Comparison of ENCODE assay signal across 8 cellular contexts in the genomic region with DNA sequence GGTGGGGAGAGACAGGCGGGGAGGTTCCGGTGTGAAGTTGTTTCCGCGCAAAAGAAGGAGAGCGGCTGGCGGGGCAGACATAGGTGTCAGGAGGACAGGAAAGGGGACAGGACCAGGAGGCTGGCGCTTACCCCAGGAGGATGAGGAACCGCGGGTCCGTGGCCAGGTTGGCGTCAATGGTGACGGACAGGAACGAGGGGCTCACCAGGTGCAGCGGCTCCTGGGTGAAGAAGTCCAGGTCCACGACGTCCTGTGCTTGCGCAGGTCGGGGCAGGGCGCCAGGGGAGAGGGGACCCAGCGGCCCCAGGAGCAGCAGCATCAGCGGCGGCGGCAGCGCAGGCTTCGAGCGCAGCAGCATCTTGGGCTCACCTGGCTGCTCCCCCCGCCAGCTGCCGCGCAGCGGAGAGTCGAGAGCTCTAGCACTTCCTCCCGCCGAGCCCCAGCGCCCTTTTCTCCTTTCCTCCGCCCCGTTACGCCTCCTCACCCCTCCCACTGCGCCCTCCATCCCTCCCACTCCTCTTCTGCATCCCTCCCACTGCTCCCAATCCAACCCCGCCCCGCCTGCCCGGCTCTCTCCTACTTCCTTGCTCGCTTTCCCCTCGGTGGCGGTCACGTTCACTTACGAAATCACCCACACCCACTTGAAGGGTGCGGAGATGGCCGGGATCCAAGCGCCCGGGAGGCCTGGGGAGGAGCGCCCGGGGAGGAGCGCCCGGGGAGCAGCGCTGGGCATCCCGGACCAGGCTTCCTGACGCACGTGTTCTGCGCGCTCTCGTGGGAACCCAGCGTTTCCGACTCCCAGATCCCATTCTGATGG. TPM values are rescaled to one million over a fixed set of nuclear protein-coding genes. Genes with fewer than 3 reads are reported as not detected.
DNase-seq lines count a peak whose midpoint lies in the region; ATAC-seq and TF ChIP-seq lines count a peak whose summit lies in the region.

HPSE (minus strand) TSS at position 424 of the 817 bp plus-strand sequence; CDS start at position 358, 66 bp downstream.

- peak within 1 kb of the TSS; percentile 100 for H3K4me2 ChIP-seq in mammary epithelial cell (ENCODE audit: insufficient read depth, low read depth, low read length)

- in situ Hi-C loops in mammary epithelial cell (cut with MboI; ENCODE audit: low sequenced_read_pairs in 2 of 2) = no loop called here

- intact Hi-C loops in mammary epithelial cell (cut with micrococcal nuclease) = no loop called here

- H3K27ac ChIP-seq in WERI-Rb-1 (no peak within 1 kb of the TSS), mammary epithelial cell (ENCODE audit: insufficient read depth, low read depth, low read length) (peak within 1 kb of the TSS; percentile 23)

- H3K4me1 ChIP-seq in mammary epithelial cell (ENCODE audit: insufficient read depth, low read length) = peaks cover 13% of the 10 kb centered on the region

- no peak for TF ChIP-seq POLR2A in GM18505 (IDR thresholded peaks at IDR 0.05; ENCODE audit: borderline replicate concordance, extremely low read depth, insufficient read depth, insufficient read length)

- H2AFZ ChIP-seq in mammary epithelial cell (ENCODE audit: low read depth, low read length) = peak within 1 kb of the TSS; percentile 99

- no peaks in the 10 kb centered on the region for H4K20me1 ChIP-seq in mammary epithelial cell (ENCODE audit: insufficient read depth, low read length)

- H3K9me3 ChIP-seq in WERI-Rb-1 (ENCODE audit: severe bottlenecking) (peaks cover 5% of the 10 kb centered on the region), mammary epithelial cell (replicated peaks; ENCODE audit: insufficient read depth, low read length) (no peaks in the 10 kb centered on the region)

- dilution Hi-C loops in mammary epithelial cell (cut with HindIII; ENCODE audit: low sequenced_read_pairs) = no loop called here

- H3K36me3 ChIP-seq in WERI-Rb-1 (no peaks in the 10 kb centered on the region), mammary epithelial cell (ENCODE audit: insufficient read depth, low read length) (no peaks in the 10 kb centered on the region), kidney epithelial cell (ENCODE audit: control insufficient read depth, insufficient read depth, low read length) (no peaks in the 10 kb centered on the region)

- DNase-seq in NCI-H2081 (lab: John Stamatoyannopoulos, UW) (peak; percentile 83 to 89), WERI-Rb-1 (peak; percentile 88), mammary epithelial cell (peak; percentile 87), kidney epithelial cell (ENCODE audit: low read depth) (peak; percentile 34), middle frontal gyrus (ENCODE audit: extremely low spot score, low spot score) (no peak)
- peak; percentile 13 to 29 for DNase-seq in stimulated activated CD4-positive, alpha-beta T cell treated with anti-CD3 and anti-CD28 coated beads, Interleukin-1b, Interleukin-23, amount 100 ng/mL, for 1 hour (ENCODE audit: low read depth in 2 of 2)

- BruUV-seq in mammary epithelial cell (replicated peaks; lab: Mats Ljungman, UMichigan) = no TSS peak

- H3K27me3 ChIP-seq in WERI-Rb-1 (ENCODE audit: insufficient read depth, low read depth, severe bottlenecking) (no peaks in the 10 kb centered on the region), mammary epithelial cell (ENCODE audit: insufficient read depth, low read length) (no peaks in the 10 kb centered on the region), kidney epithelial cell (ENCODE audit: control insufficient read depth, insufficient read depth, low read length) (no peaks in the 10 kb centered on the region)

- H3K79me2 ChIP-seq in mammary epithelial cell (ENCODE audit: insufficient read depth, low read length) = no peaks in the 10 kb centered on the region

- 6% methylated on average over 29 of the region's 63 CpGs for WGBS in mammary epithelial cell (ENCODE audit: low coverage, missing lambda C conversion rate)

- H3K9ac ChIP-seq in mammary epithelial cell (ENCODE audit: insufficient read depth, low read length) = peak within 1 kb of the TSS; percentile 44

- CTCF ChIA-PET in mammary epithelial cell (lab: Charles Lee; ENCODE audit: low non-redundant PET) = no interaction called here

- ATAC-seq in GM18505 (IDR thresholded peaks at IDR 0.05; ENCODE audit: unreplicated experiment) = peak; percentile 82
- peak; percentile 86 for ATAC-seq in HG02973 (IDR thresholded peaks at IDR 0.05; ENCODE audit: unreplicated experiment)

- no peak for TF ChIP-seq CTCF in WERI-Rb-1 (IDR thresholded peaks at IDR 0.05; ENCODE audit: low read depth, low read length)
- TF ChIP-seq CTCF in mammary epithelial cell (conservative IDR thresholded peaks at IDR 0.05 in 1 of 2, IDR thresholded peaks at IDR 0.05 in 1 of 2; ENCODE audit: extremely low read depth in 1 of 2, insufficient read depth in 1 of 2, low read depth in 1 of 2, low read length in 2 of 2) = no peak
- TF ChIP-seq CTCF in kidney epithelial cell (IDR thresholded peaks at IDR 0.05; ENCODE audit: insufficient read depth, low read length, poor library complexity, severe bottlenecking) = no peak

- peak within 1 kb of the TSS; percentile 48 for H3K4me3 ChIP-seq in WERI-Rb-1 (ENCODE audit: low read depth, low read length)
- H3K4me3 ChIP-seq in mammary epithelial cell (replicated peaks in 1 of 3; ENCODE audit: insufficient read depth in 1 of 3, low read depth in 2 of 3, low read length in 3 of 3) = peak within 1 kb of the TSS; percentile 51 to 90 (median 70)
- H3K4me3 ChIP-seq in kidney epithelial cell (ENCODE audit: low read depth, low read length) = peak within 1 kb of the TSS; percentile 51

RNA-seq across cellular contexts. Expression of gene HPSE, which starts in this region (rescaled TPM):
- total RNA-seq in mammary epithelial cell = 10 to 100 TPM in 1 of 2 donors, under 1 TPM in 1; 0.17 to 17.4 TPM
- 5.1 TPM for polyA plus RNA-seq in mammary epithelial cell
- polyA minus RNA-seq in mammary epithelial cell = 7.8 TPM
- 0.21 and 1.3 TPM in 2 replicates for total RNA-seq in kidney epithelial cell
